ENCODE assay signal across 9 cellular contexts in the genomic region with DNA sequence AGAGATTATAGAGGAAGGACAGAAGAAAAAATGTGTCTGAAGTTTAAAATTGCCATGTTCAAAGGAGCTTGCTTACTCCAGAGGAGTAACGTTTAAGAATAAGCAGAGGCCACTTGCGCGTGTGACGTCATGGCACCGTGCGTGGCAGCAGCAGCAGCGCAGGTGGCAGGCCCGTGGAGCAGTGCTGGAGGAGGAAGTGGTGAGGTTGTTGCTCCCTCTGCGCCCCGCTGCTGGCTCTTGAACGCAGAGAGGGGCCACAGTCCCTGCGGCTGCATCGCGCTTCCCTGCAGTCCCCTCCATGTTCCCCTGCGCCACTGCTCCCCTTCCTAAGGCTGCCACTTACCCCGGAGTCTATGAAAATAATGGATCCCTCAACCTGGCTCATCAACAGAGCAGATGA. TPM values are rescaled to one million over a fixed set of nuclear protein-coding genes. Genes with fewer than 3 reads are reported as not detected.
DNase-seq lines count a peak whose midpoint lies in the region; ATAC-seq and TF ChIP-seq lines count a peak whose summit lies in the region.
"Had no signal": no experiment of that assay in that cellular context is flagged by ENCODE, and none has a peak within 500 bp of the region (broad histone marks: within the 10 kb centered on the region; RNA-seq: fewer than 3 reads in every experiment).

No MANE protein-coding gene starts in this region.

- TF ChIP-seq POLR2A in tibial nerve (IDR thresholded peaks at IDR 0.05), result no peak

- H3K27me3 ChIP-seq in tibial nerve, result no peaks in the 10 kb centered on the region

- ATAC-seq in sciatic nerve (peak; percentile 43), GM19328 (IDR thresholded peaks at IDR 0.05; ENCODE audit: unreplicated experiment) (no peak), GM19467 (IDR thresholded peaks at IDR 0.05; ENCODE audit: unreplicated experiment) (no peak), GM18868 (IDR thresholded peaks at IDR 0.05; ENCODE audit: unreplicated experiment) (no peak)

- 83 to 85% methylated on average over 16 of the region's 16 CpGs for WGBS in tibial nerve, 2 donors

- H3K4me1 ChIP-seq in tibial nerve, result peaks cover 0 to 26% (median 17%) of the 10 kb centered on the region in 4 donors
- H3K4me1 ChIP-seq: parathyroid adenoma had no signal

- no peak overlapping the region for H3K4me3 ChIP-seq in tibial nerve

- H3K9me3 ChIP-seq in tibial nerve, result no peaks in the 10 kb centered on the region

- intact Hi-C loops in activated CD4-positive, alpha-beta T cell treated with anti-CD3 and anti-CD28 coated beads, Interleukin-2, amount 10 ng/mL, durations not matched to agents 24 days and 14 days (cut with micrococcal nuclease), result no loop called here
- intact Hi-C loops in sciatic nerve (cut with DNase I), result no loop called here

- TF ChIP-seq CTCF in chondrocyte (IDR thresholded peaks at IDR 0.05) (no peak), tibial nerve (IDR thresholded peaks at IDR 0.05) (no peak)

- peak; percentile 93 for DNase-seq in activated CD4-positive, alpha-beta T cell treated with anti-CD3 and anti-CD28 coated beads, Interleukin-2, amount 10 ng/mL, durations not matched to agents 24 days and 14 days
- DNase-seq in chondrocyte (ENCODE audit: low spot score) (no peak), sciatic nerve (ENCODE audit: low spot score) (no peak), tibial nerve (ENCODE audit: low spot score in 2 of 2) (no peak), H4 (ENCODE audit: low spot score) (no peak)

- peaks cover 47% of the 10 kb centered on the region for H3K4me1 Mint-ChIP-seq in activated CD4-positive, alpha-beta T cell treated with anti-CD3 and anti-CD28 coated beads, Interleukin-2, amount 10 ng/mL, durations not matched to agents 24 days and 14 days
- H3K4me1 Mint-ChIP-seq in chondrocyte (ENCODE audit: low read depth), result peaks cover 47% of the 10 kb centered on the region

- H3K9me3 Mint-ChIP-seq in activated CD4-positive, alpha-beta T cell treated with anti-CD3 and anti-CD28 coated beads, Interleukin-2, amount 10 ng/mL, durations not matched to agents 24 days and 14 days, result no peaks in the 10 kb centered on the region
- H3K9me3 Mint-ChIP-seq in chondrocyte (ENCODE audit: low read depth), result no peaks in the 10 kb centered on the region

- no peak for TF ChIP-seq EP300 in tibial nerve (IDR thresholded peaks at IDR 0.05)

- H3K4me3 Mint-ChIP-seq in activated CD4-positive, alpha-beta T cell treated with anti-CD3 and anti-CD28 coated beads, Interleukin-2, amount 10 ng/mL, durations not matched to agents 24 days and 14 days, result peak overlapping the region; percentile 75
- H3K4me3 Mint-ChIP-seq in chondrocyte (ENCODE audit: unreplicated experiment), result no peak overlapping the region

- peaks cover 70% of the 10 kb centered on the region for H3K36me3 Mint-ChIP-seq in activated CD4-positive, alpha-beta T cell treated with anti-CD3 and anti-CD28 coated beads, Interleukin-2, amount 10 ng/mL, durations not matched to agents 24 days and 14 days (ENCODE audit: low read depth)
- H3K36me3 Mint-ChIP-seq in chondrocyte (ENCODE audit: low read depth), result peaks cover 19% of the 10 kb centered on the region

- peaks cover 0 to 45% (median 0%) of the 10 kb centered on the region in 3 donors for H3K36me3 ChIP-seq in tibial nerve

- no peaks in the 10 kb centered on the region for H3K27me3 Mint-ChIP-seq in activated CD4-positive, alpha-beta T cell treated with anti-CD3 and anti-CD28 coated beads, Interleukin-2, amount 10 ng/mL, durations not matched to agents 24 days and 14 days
- H3K27me3 Mint-ChIP-seq in chondrocyte (ENCODE audit: low read depth), result no peaks in the 10 kb centered on the region

- peak overlapping the region; percentile 88 for H3K27ac Mint-ChIP-seq in activated CD4-positive, alpha-beta T cell treated with anti-CD3 and anti-CD28 coated beads, Interleukin-2, amount 10 ng/mL, durations not matched to agents 24 days and 14 days
- peak overlapping the region; percentile 62 for H3K27ac Mint-ChIP-seq in chondrocyte (ENCODE audit: unreplicated experiment)

- peak overlapping the region in 3 of 4 donors; percentile 31 to 58 (median 37) for H3K27ac ChIP-seq in tibial nerve
- H3K27ac ChIP-seq: parathyroid adenoma had no signal

RNA-seq across cellular contexts. Expression of gene GDI2, which starts 37.5 kb away (rescaled TPM):
- 305 and 307 TPM in 2 replicates for total RNA-seq in activated CD4-positive, alpha-beta T cell treated with anti-CD3 and anti-CD28 coated beads, Interleukin-2, amount 10 ng/mL, durations not matched to agents 24 days and 14 days
- total RNA-seq in chondrocyte (254 to 259 TPM (median 256 TPM) in 3 replicates), sciatic nerve (140 TPM), tibial nerve (100 to 1,000 TPM; 175 to 225 (median 199) TPM)
- total RNA-seq in H4 (2014; rRNA removed; shearing (Covaris generic)), result 241 and 283 TPM in 2 replicates
